2 cellular contexts compared by ENCODE assay signal in the genomic region with DNA sequence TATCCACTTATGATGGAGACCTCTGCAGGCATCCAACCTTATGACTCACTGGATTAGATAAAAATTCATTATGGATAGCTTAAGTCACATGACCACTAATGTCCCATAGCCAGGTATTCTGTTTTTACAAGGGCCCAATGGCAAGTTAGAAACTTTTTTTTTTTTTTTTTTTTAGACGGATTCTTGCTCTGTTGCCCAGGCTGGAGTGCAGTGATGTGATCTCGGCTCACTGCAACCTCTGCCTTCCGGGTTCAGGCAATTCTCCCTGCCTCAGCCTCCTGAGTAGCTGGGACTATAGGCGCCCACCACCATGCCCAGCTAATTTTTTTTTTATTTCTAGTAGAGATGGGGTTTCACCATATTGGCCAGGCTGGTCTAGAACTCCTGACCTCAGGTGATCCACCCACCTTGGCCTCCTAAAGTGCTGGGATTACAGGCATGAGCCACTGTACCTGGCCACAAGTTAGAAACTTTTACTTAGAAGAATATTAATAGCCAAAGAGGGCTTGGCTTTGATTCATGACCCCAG.
TF ChIP-seq lines count a peak whose summit lies in the region.

No MANE protein-coding gene starts in this region.

TF ChIP-seq in HEK293, 187 proteins besides CTCF, POLR2A, EP300 and RAD21 (continued from another document):
- TF ChIP-seq, protein P1, sequence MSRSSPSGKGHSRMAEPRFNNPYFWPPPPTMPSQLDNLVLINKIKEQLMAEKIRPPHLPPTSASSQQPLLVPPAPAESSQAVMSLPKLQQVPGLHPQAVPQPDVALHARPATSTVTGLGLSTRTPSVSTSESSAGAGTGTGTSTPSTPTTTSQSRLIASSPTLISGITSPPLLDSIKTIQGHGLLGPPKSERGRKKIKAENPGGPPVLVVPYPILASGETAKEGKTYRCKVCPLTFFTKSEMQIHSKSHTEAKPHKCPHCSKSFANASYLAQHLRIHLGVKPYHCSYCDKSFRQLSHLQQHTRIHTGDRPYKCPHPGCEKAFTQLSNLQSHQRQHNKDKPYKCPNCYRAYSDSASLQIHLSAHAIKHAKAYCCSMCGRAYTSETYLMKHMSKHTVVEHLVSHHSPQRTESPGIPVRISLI (tag by site-specific recombination; IDR thresholded peaks at IDR 0.05) = peak; percentile 89
- peak; percentile 28; the same call in 1 of the 2 replicates for TF ChIP-seq ZNF366 (tag by site-specific recombination; conservative IDR thresholded peaks at IDR 0.05)
- TF ChIP-seq, protein P2, sequence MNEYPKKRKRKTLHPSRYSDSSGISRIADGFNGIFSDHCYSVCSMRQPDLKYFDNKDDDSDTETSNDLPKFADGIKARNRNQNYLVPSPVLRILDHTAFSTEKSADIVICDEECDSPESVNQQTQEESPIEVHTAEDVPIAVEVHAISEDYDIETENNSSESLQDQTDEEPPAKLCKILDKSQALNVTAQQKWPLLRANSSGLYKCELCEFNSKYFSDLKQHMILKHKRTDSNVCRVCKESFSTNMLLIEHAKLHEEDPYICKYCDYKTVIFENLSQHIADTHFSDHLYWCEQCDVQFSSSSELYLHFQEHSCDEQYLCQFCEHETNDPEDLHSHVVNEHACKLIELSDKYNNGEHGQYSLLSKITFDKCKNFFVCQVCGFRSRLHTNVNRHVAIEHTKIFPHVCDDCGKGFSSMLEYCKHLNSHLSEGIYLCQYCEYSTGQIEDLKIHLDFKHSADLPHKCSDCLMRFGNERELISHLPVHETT (tag by site-specific recombination; IDR thresholded peaks at IDR 0.05) = 0 out of 2 replicates have a peak, but pooled peaks have one; percentile 2
- 0 out of 2 replicates have a peak, but pooled peaks have one; percentile 6 for TF ChIP-seq GLIS1 (tag by site-specific recombination; IDR thresholded peaks at IDR 0.05)
- TF ChIP-seq KLF16 (tag by site-specific recombination; IDR thresholded peaks at IDR 0.05) = 0 out of 2 replicates have a peak, but pooled peaks have one; percentile 8
- TF ChIP-seq ZNF629 (tag by site-specific recombination; IDR thresholded peaks at IDR 0.05) = 0 out of 2 replicates have a peak, but pooled peaks have one; percentile 12
- TF ChIP-seq, protein P3, sequence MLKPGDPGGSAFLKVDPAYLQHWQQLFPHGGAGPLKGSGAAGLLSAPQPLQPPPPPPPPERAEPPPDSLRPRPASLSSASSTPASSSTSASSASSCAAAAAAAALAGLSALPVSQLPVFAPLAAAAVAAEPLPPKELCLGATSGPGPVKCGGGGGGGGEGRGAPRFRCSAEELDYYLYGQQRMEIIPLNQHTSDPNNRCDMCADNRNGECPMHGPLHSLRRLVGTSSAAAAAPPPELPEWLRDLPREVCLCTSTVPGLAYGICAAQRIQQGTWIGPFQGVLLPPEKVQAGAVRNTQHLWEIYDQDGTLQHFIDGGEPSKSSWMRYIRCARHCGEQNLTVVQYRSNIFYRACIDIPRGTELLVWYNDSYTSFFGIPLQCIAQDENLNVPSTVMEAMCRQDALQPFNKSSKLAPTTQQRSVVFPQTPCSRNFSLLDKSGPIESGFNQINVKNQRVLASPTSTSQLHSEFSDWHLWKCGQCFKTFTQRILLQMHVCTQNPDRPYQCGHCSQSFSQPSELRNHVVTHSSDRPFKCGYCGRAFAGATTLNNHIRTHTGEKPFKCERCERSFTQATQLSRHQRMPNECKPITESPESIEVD (tag by site-specific recombination; IDR thresholded peaks at IDR 0.05) = peak; percentile 1; the same call in 1 of the 2 replicates
- 0 out of 2 replicates have a peak, but pooled peaks have one; percentile 1 for TF ChIP-seq GLIS2 (tag by site-specific recombination; IDR thresholded peaks at IDR 0.05)
- 0 out of 2 replicates have a peak, but pooled peaks have one; percentile 1 for TF ChIP-seq ZNF843 (tag by site-specific recombination; IDR thresholded peaks at IDR 0.05)
- TF ChIP-seq ZNF335 (tag by site-specific recombination; conservative IDR thresholded peaks at IDR 0.05) = peak; percentile 91
- TF ChIP-seq ZBTB17 (tag by site-specific recombination; IDR thresholded peaks at IDR 0.05) = peak; percentile 39; the same call in 1 of the 2 replicates

TF ChIP-seq in K562, 482 proteins besides CTCF, POLR2A, EP300 and RAD21:
- TF ChIP-seq TFE3 (CRISPR knock-in tag; IDR thresholded peaks at IDR 0.05) = peak; percentile 33
